1 cellular context compared by ENCODE assay signal in the genomic region with DNA sequence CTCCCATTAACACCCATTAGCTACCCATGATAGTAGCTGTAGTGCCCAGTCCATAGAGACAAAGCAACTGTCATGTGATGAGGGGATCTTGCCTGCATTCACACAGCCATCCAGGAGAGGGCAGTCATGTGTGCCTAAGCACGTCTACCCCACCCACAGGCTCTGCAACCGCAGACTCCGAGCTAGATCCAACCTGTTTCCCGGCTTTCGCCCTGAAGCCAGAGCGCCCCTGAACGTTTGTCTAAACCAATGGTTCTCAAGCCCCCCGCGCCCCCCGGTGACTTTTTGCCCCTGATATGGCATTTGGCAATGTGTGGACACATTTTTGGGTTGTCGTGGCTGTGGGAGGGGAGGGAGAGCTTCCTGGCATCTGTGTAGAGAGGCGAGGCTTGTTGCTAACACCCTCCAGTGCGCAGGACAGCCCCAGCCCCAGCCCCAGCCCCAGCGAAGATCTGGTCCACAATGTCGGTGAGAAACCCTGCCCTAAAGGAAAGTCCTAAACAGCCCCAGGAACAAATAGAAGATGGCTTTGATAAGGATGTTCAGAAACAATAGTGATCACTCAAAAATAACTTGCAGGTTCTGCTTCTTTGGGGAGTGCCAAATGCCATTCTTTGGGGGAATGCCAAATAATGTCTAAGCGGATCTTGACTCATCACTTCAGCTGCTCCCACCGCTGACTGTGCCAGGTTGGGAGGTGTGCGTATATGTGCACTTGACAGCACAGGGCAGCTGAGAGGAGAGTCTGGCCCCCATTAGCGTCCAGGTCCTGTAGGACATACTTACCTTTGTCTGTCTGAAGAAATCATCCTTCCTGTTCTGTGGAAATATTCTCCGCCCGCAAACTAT.
TF ChIP-seq lines count a peak whose summit lies in the region.

No MANE protein-coding gene starts in this region.

TF ChIP-seq in neural cell, 6 proteins besides CTCF, POLR2A, EP300 and RAD21 (continued from another document):
- TF ChIP-seq, protein P1, sequence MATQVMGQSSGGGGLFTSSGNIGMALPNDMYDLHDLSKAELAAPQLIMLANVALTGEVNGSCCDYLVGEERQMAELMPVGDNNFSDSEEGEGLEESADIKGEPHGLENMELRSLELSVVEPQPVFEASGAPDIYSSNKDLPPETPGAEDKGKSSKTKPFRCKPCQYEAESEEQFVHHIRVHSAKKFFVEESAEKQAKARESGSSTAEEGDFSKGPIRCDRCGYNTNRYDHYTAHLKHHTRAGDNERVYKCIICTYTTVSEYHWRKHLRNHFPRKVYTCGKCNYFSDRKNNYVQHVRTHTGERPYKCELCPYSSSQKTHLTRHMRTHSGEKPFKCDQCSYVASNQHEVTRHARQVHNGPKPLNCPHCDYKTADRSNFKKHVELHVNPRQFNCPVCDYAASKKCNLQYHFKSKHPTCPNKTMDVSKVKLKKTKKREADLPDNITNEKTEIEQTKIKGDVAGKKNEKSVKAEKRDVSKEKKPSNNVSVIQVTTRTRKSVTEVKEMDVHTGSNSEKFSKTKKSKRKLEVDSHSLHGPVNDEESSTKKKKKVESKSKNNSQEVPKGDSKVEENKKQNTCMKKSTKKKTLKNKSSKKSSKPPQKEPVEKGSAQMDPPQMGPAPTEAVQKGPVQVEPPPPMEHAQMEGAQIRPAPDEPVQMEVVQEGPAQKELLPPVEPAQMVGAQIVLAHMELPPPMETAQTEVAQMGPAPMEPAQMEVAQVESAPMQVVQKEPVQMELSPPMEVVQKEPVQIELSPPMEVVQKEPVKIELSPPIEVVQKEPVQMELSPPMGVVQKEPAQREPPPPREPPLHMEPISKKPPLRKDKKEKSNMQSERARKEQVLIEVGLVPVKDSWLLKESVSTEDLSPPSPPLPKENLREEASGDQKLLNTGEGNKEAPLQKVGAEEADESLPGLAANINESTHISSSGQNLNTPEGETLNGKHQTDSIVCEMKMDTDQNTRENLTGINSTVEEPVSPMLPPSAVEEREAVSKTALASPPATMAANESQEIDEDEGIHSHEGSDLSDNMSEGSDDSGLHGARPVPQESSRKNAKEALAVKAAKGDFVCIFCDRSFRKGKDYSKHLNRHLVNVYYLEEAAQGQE (IDR thresholded peaks at IDR 0.05; ENCODE audit: borderline replicate concordance), result no peak
